8 cellular contexts compared by ENCODE assay signal in genomic region chr11:128031538-128032134, GRCh38.
DNase-seq lines count a peak whose midpoint lies in the region; ATAC-seq and TF ChIP-seq lines count a peak whose summit lies in the region.
"Not testable (repeated sequence)": the region's sequence is repeated elsewhere in the genome, so short reads cannot be mapped to it uniquely, and the experiment has no call there.

No MANE protein-coding gene starts in this region.

- H3K36me3 ChIP-seq in thyroid gland: not testable (repeated sequence)

- H3K9me3 ChIP-seq in thyroid gland: not testable (repeated sequence)

- not testable (repeated sequence) for H3K27ac ChIP-seq in thyroid gland

- not testable (repeated sequence) for H3K4me1 ChIP-seq in thyroid gland

- ATAC-seq in activated T-cell treated with anti-CD3 and anti-CD28 coated beads, Interleukin-2, amount 50 U/mL, for 72 hours (replicated peaks in 1 of 2): peak; percentile 87 to 91
- ATAC-seq in natural killer cell treated with Interleukin-12 subunit alpha and Interleukin-12 subunit beta and Interleukin-15 and Interleukin-18, amount 100 ng/mL, for 72 hours: peak; percentile 73 to 82

- WGBS in thyroid gland, 2 donors: 51 to 58% methylated on average over 14 of the region's 14 CpGs

- TF ChIP-seq CTCF in GM10248 (IDR thresholded peaks at IDR 0.05; ENCODE audit: control extremely low read depth, extremely low read depth, low read depth, missing control alignments) (peak; percentile 78), thyroid gland (IDR thresholded peaks at IDR 0.05) (peak in 5 of 6 experiments; percentile 53 to 87 (median 82))

- intact Hi-C loops in thyroid gland (cut with DNase I): loop anchor here (5.0 to 10.0 kb wide), 2 partner anchors 123 to 801 kb away; no protein-coding TSS in a partner anchor

- H3K36me3 Mint-ChIP-seq in activated T-cell treated with anti-CD3 and anti-CD28 coated beads, Interleukin-2, amount 50 U/mL, for 72 hours (ENCODE audit: insufficient read depth in 2 of 2); natural killer cell treated with Interleukin-12 subunit alpha and Interleukin-12 subunit beta and Interleukin-15 and Interleukin-18, amount 100 ng/mL, for 72 hours: not testable (repeated sequence)

- H3K4me3 ChIP-seq in thyroid gland (replicated peaks in 1 of 3): not testable (repeated sequence)

- not testable (repeated sequence) for H3K4me3 Mint-ChIP-seq in activated T-cell treated with anti-CD3 and anti-CD28 coated beads, Interleukin-2, amount 50 U/mL, for 72 hours; natural killer cell treated with Interleukin-12 subunit alpha and Interleukin-12 subunit beta and Interleukin-15 and Interleukin-18, amount 100 ng/mL, for 72 hours

- POLR2A ChIA-PET in GM10248 (lab: Yijun Ruan, JAX): not testable (repeated sequence)

- peaks cover 15% of the 10 kb centered on the region for H3K4me1 Mint-ChIP-seq in activated T-cell treated with anti-CD3 and anti-CD28 coated beads, Interleukin-2, amount 50 U/mL, for 72 hours (ENCODE audit: low read depth)
- H3K4me1 Mint-ChIP-seq in natural killer cell treated with Interleukin-12 subunit alpha and Interleukin-12 subunit beta and Interleukin-15 and Interleukin-18, amount 100 ng/mL, for 72 hours (ENCODE audit: low read depth in 2 of 2): not testable (repeated sequence)

- H3K9me3 Mint-ChIP-seq in activated T-cell treated with anti-CD3 and anti-CD28 coated beads, Interleukin-2, amount 50 U/mL, for 72 hours; natural killer cell treated with Interleukin-12 subunit alpha and Interleukin-12 subunit beta and Interleukin-15 and Interleukin-18, amount 100 ng/mL, for 72 hours: not testable (repeated sequence)

- H3K27ac Mint-ChIP-seq in activated T-cell treated with anti-CD3 and anti-CD28 coated beads, Interleukin-2, amount 50 U/mL, for 72 hours; natural killer cell treated with Interleukin-12 subunit alpha and Interleukin-12 subunit beta and Interleukin-15 and Interleukin-18, amount 100 ng/mL, for 72 hours: not testable (repeated sequence)

- CTCF ChIA-PET in GM10248 (lab: Yijun Ruan, JAX): interaction anchor here (0.7 to 2.4 kb wide), 10 partner anchors 10 to 804 kb away, joined by 3 to 24 read pairs (median 4); no protein-coding TSS in a partner anchor

- H3K27me3 ChIP-seq in thyroid gland: not testable (repeated sequence)

- not testable (repeated sequence) for TF ChIP-seq POLR2A in thyroid gland (IDR thresholded peaks at IDR 0.05)

- DNase-seq in GM10248 (ENCODE audit: extremely low spot score): peak; percentile 60
- peak; percentile 67 for DNase-seq in HCEC 1CT
- peak; percentile 75 for DNase-seq in M059J (ENCODE audit: low read depth)
- peak; percentile 72 for DNase-seq in RKO (ENCODE audit: low spot score)
- DNase-seq in activated T-cell treated with anti-CD3 and anti-CD28 coated beads, Interleukin-2, amount 50 U/mL, for 72 hours: peak; percentile 63 to 70
- DNase-seq in fibroblast of gingiva (ENCODE audit: low read depth): peak; percentile 60
- peak; percentile 74 for DNase-seq in natural killer cell treated with Interleukin-12 subunit alpha and Interleukin-12 subunit beta and Interleukin-15 and Interleukin-18, amount 100 ng/mL, for 72 hours (ENCODE audit: low spot score)
- DNase-seq in thyroid gland: peak; percentile 43 to 49

- peaks cover 18% of the 10 kb centered on the region for H3K27me3 Mint-ChIP-seq in activated T-cell treated with anti-CD3 and anti-CD28 coated beads, Interleukin-2, amount 50 U/mL, for 72 hours (ENCODE audit: low read depth)
- peaks cover 5 to 10% of the 10 kb centered on the region in 2 donors for H3K27me3 Mint-ChIP-seq in natural killer cell treated with Interleukin-12 subunit alpha and Interleukin-12 subunit beta and Interleukin-15 and Interleukin-18, amount 100 ng/mL, for 72 hours
